22 cellular contexts compared by ENCODE assay signal in genomic region chr2:184730288-184730687, GRCh38.
DNase-seq lines count a peak whose midpoint lies in the region; ATAC-seq lines count a peak whose summit lies in the region.
"Had no signal": no experiment of that assay in that cellular context is flagged by ENCODE, and none has a peak within 500 bp of the region (broad histone marks: within the 10 kb centered on the region; RNA-seq: fewer than 3 reads in every experiment).

No MANE protein-coding gene starts in this region.

- intact Hi-C loops in left cardiac atrium (cut with DNase I): no loop called here

- ATAC-seq in GM18870 (IDR thresholded peaks at IDR 0.05; ENCODE audit: unreplicated experiment): peak; percentile 80
- peak; percentile 87 for ATAC-seq in GM21786 (IDR thresholded peaks at IDR 0.05; ENCODE audit: unreplicated experiment)
- peak; percentile 82 for ATAC-seq in HG03135 (IDR thresholded peaks at IDR 0.05; ENCODE audit: unreplicated experiment)
- no peak for ATAC-seq in left cardiac atrium
- ATAC-seq: activated CD8-positive, alpha-beta memory T cell treated with anti-CD3 and anti-CD28 coated beads, Interleukin-2, amount 10 ng/mL, durations not matched to agents 7 days and 5 days; esophagus mucosa; heart right ventricle; HepG2; naive thymus-derived CD4-positive, alpha-beta T cell had no signal

- DNase-seq in RPMI8226: peak; percentile 39
- no peak for DNase-seq in cerebellar nuclear complex (lab: John Stamatoyannopoulos, UW)
- DNase-seq in stimulated activated CD4-positive, alpha-beta T cell treated with anti-CD3 and anti-CD28 coated beads, Interleukin-4, amount 100 ng/mL, for 4 hours: no peak
- no peak for DNase-seq in midbrain (lab: John Stamatoyannopoulos, UW)
- DNase-seq in left cardiac atrium: no peak
- DNase-seq: activated CD8-positive, alpha-beta memory T cell treated with anti-CD3 and anti-CD28 coated beads, Interleukin-2, amount 10 ng/mL, durations not matched to agents 7 days and 5 days; activated gamma-delta T cell treated with Interleukin-2 at 50 U/mL for 16 hours; dermis blood vessel endothelial cell; heart right ventricle; kidney glomerular epithelial cell; naive thymus-derived CD4-positive, alpha-beta T cell; NCI-H1092; PC-9; retina; stimulated activated CD8-positive, alpha-beta memory T cell treated with anti-CD3 and anti-CD28 coated beads, Interleukin-4, amount 100 ng/mL, for 48 hours; SW 1271; tibial artery had no signal

Comparison
In these comparisons a context has a peak if more than half of its experiments do, and no peak if none do; other contexts are left out.
1. ATAC-seq: peak in GM18870 (single experiment), GM21786 (single experiment) and HG03135 (single experiment); none in left cardiac atrium (0 of 2).